Comparison of ENCODE assay signal across 1 cellular context in the genomic region with DNA sequence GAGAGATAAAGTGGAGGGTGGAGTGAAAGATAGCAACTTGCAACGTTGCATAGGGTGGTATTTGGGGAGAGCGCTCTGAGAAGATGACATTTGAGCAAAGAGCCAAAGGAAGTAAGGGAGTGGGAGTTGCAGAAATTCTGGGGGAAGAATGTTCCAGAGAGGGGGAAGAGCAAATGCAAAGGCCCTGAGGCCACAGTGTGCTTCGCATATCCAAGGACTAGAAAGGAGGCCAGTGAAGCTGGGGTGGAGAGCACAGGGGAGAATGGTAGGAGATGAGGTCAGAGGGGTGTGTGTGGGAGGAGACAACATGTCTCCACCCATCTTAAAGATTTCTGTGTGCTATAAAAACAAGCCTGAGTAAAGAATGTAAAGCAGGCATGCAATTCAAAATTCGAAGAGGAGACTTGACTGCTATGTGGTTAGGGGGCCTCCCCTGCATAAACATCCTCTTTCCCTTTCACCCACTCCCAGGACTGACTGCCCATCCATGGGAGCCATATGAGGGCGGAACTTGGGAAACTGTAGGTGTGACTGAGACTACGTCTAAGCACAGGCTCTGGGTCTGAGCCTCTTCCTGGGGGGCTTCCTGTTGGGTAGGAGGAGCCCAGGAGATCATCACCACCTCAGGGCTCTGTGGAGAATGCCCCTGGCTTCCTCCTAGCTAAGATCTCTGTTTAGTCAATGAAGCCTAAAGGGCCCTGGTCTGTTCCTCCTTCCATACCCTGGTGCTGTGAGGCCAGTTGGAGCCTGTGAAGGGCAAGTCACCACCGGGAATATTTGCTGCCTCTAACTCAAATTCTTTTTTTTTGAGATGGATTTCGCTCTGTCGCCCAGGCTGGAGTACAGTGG.
TF ChIP-seq lines count a peak whose summit lies in the region.

No MANE protein-coding gene starts in this region.

TF ChIP-seq in HepG2, 621 proteins besides CTCF, POLR2A, EP300 and RAD21 (continued from another document and continues in another):
- TF ChIP-seq POGZ (CRISPR knock-in tag; IDR thresholded peaks at IDR 0.05) (peak; percentile 18; the same call in 1 of the 2 replicates), ZNF33A (CRISPR knock-in tag; IDR thresholded peaks at IDR 0.05; ENCODE audit: borderline replicate concordance) (0 out of 2 replicates have a peak, but pooled peaks have one; percentile 17), FOXK1 (CRISPR knock-in tag; IDR thresholded peaks at IDR 0.05; ENCODE audit: borderline replicate concordance, low read depth) (no peak), PAXIP1 (CRISPR knock-in tag; conservative IDR thresholded peaks at IDR 0.05) (peak; percentile 70), ZNF768 (CRISPR knock-in tag; IDR thresholded peaks at IDR 0.05) (no peak), SP4 (CRISPR knock-in tag; IDR thresholded peaks at IDR 0.05) (no peak), NPAS2 (CRISPR knock-in tag; IDR thresholded peaks at IDR 0.05; ENCODE audit: borderline replicate concordance) (no peak), CREB1 (IDR thresholded peaks at IDR 0.05) (0 out of 2 replicates have a peak, but pooled peaks have one; percentile 3), CREB1 (CRISPR knock-in tag; IDR thresholded peaks at IDR 0.05) (no peak), DPF2 (CRISPR knock-in tag; IDR thresholded peaks at IDR 0.05; ENCODE audit: borderline replicate concordance, low read depth) (0 out of 2 replicates have a peak, but pooled peaks have one; percentile 26), ZNF430 (CRISPR knock-in tag; IDR thresholded peaks at IDR 0.05) (0 out of 2 replicates have a peak, but pooled peaks have one; percentile 35), ZBTB7A (CRISPR knock-in tag; IDR thresholded peaks at IDR 0.05) (peak; percentile 25; the same call in 1 of the 2 replicates), ZSCAN30 (CRISPR knock-in tag; IDR thresholded peaks at IDR 0.05) (no peak), ZNF792 (CRISPR knock-in tag; IDR thresholded peaks at IDR 0.05) (no peak), ZNF816 (CRISPR knock-in tag; IDR thresholded peaks at IDR 0.05; ENCODE audit: borderline replicate concordance) (0 out of 2 replicates have a peak, but pooled peaks have one; percentile 10), GLI4 (CRISPR knock-in tag; IDR thresholded peaks at IDR 0.05; ENCODE audit: borderline replicate concordance) (peak; percentile 63; the same call in 1 of the 2 replicates), ZMYM3 (CRISPR knock-in tag; IDR thresholded peaks at IDR 0.05) (peak; percentile 85), ZFX (CRISPR knock-in tag; IDR thresholded peaks at IDR 0.05; ENCODE audit: low read depth) (0 out of 2 replicates have a peak, but pooled peaks have one; percentile 15), HDAC1 (CRISPR knock-in tag; IDR thresholded peaks at IDR 0.05) (0 out of 2 replicates have a peak, but pooled peaks have one; percentile 20), ZNF335 (CRISPR knock-in tag; IDR thresholded peaks at IDR 0.05) (no peak), ASH2L (IDR thresholded peaks at IDR 0.05; ENCODE audit: insufficient read length, low read depth, low read length) (peak; percentile 38), RARG (CRISPR knock-in tag; IDR thresholded peaks at IDR 0.05; ENCODE audit: low read depth) (no peak), ZBTB2 (CRISPR knock-in tag; IDR thresholded peaks at IDR 0.05; ENCODE audit: low read depth) (no peak), HNF1B (CRISPR knock-in tag; IDR thresholded peaks at IDR 0.05) (no peak), RXRB (CRISPR knock-in tag; IDR thresholded peaks at IDR 0.05; ENCODE audit: borderline replicate concordance) (peak; percentile 80), ETV5 (CRISPR knock-in tag; IDR thresholded peaks at IDR 0.05; ENCODE audit: borderline replicate concordance) (peak; percentile 14; the same call in 1 of the 2 replicates), ZNF264 (CRISPR knock-in tag; IDR thresholded peaks at IDR 0.05) (0 out of 2 replicates have a peak, but pooled peaks have one; percentile 28), FOXP1 (IDR thresholded peaks at IDR 0.05) (no peak), FOXP1 (CRISPR knock-in tag; IDR thresholded peaks at IDR 0.05) (no peak), MED1 (CRISPR knock-in tag; IDR thresholded peaks at IDR 0.05) (peak; percentile 51; the same call in 1 of the 2 replicates), FOXK2 (IDR thresholded peaks at IDR 0.05) (0 out of 2 replicates have a peak, but pooled peaks have one; percentile 7), TBP (CRISPR knock-in tag; IDR thresholded peaks at IDR 0.05) (no peak), ZNF550 (CRISPR knock-in tag; IDR thresholded peaks at IDR 0.05; ENCODE audit: borderline replicate concordance) (no peak)
- TF ChIP-seq, protein P1, sequence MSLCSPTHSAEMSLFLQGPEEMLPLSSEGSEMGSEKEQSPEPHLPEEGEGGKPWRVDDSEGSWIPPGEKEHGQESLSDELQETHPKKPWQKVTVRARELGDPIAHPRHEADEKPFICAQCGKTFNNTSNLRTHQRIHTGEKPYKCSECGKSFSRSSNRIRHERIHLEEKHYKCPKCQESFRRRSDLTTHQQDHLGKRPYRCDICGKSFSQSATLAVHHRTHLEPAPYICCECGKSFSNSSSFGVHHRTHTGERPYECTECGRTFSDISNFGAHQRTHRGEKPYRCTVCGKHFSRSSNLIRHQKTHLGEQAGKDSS (CRISPR knock-in tag; IDR thresholded peaks at IDR 0.05; ENCODE audit: borderline replicate concordance, low read depth), result 0 out of 2 replicates have a peak, but pooled peaks have one; percentile 40
- TF ChIP-seq, protein P2, sequence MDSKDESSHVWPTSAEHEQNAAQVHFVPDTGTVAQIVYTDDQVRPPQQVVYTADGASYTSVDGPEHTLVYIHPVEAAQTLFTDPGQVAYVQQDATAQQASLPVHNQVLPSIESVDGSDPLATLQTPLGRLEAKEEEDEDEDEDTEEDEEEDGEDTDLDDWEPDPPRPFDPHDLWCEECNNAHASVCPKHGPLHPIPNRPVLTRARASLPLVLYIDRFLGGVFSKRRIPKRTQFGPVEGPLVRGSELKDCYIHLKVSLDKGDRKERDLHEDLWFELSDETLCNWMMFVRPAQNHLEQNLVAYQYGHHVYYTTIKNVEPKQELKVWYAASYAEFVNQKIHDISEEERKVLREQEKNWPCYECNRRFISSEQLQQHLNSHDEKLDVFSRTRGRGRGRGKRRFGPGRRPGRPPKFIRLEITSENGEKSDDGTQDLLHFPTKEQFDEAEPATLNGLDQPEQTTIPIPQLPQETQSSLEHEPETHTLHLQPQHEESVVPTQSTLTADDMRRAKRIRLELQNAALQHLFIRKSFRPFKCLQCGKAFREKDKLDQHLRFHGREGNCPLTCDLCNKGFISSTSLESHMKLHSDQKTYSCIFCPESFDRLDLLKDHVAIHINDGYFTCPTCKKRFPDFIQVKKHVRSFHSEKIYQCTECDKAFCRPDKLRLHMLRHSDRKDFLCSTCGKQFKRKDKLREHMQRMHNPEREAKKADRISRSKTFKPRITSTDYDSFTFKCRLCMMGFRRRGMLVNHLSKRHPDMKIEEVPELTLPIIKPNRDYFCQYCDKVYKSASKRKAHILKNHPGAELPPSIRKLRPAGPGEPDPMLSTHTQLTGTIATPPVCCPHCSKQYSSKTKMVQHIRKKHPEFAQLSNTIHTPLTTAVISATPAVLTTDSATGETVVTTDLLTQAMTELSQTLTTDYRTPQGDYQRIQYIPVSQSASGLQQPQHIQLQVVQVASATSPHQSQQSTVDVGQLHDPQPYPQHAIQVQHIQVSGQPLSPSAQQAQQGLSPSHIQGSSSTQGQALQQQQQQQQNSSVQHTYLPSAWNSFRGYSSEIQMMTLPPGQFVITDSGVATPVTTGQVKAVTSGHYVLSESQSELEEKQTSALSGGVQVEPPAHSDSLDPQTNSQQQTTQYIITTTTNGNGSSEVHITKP (CRISPR knock-in tag; IDR thresholded peaks at IDR 0.05; ENCODE audit: low read depth), result 0 out of 2 replicates have a peak, but pooled peaks have one; percentile 59
- TF ChIP-seq, protein P3, sequence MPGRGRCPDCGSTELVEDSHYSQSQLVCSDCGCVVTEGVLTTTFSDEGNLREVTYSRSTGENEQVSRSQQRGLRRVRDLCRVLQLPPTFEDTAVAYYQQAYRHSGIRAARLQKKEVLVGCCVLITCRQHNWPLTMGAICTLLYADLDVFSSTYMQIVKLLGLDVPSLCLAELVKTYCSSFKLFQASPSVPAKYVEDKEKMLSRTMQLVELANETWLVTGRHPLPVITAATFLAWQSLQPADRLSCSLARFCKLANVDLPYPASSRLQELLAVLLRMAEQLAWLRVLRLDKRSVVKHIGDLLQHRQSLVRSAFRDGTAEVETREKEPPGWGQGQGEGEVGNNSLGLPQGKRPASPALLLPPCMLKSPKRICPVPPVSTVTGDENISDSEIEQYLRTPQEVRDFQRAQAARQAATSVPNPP (CRISPR knock-in tag; IDR thresholded peaks at IDR 0.05), result no peak
- TF ChIP-seq, protein P4, sequence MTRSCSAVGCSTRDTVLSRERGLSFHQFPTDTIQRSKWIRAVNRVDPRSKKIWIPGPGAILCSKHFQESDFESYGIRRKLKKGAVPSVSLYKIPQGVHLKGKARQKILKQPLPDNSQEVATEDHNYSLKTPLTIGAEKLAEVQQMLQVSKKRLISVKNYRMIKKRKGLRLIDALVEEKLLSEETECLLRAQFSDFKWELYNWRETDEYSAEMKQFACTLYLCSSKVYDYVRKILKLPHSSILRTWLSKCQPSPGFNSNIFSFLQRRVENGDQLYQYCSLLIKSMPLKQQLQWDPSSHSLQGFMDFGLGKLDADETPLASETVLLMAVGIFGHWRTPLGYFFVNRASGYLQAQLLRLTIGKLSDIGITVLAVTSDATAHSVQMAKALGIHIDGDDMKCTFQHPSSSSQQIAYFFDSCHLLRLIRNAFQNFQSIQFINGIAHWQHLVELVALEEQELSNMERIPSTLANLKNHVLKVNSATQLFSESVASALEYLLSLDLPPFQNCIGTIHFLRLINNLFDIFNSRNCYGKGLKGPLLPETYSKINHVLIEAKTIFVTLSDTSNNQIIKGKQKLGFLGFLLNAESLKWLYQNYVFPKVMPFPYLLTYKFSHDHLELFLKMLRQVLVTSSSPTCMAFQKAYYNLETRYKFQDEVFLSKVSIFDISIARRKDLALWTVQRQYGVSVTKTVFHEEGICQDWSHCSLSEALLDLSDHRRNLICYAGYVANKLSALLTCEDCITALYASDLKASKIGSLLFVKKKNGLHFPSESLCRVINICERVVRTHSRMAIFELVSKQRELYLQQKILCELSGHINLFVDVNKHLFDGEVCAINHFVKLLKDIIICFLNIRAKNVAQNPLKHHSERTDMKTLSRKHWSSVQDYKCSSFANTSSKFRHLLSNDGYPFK (CRISPR knock-in tag; IDR thresholded peaks at IDR 0.05; ENCODE audit: borderline replicate concordance), result no peak
- TF ChIP-seq, protein P5, sequence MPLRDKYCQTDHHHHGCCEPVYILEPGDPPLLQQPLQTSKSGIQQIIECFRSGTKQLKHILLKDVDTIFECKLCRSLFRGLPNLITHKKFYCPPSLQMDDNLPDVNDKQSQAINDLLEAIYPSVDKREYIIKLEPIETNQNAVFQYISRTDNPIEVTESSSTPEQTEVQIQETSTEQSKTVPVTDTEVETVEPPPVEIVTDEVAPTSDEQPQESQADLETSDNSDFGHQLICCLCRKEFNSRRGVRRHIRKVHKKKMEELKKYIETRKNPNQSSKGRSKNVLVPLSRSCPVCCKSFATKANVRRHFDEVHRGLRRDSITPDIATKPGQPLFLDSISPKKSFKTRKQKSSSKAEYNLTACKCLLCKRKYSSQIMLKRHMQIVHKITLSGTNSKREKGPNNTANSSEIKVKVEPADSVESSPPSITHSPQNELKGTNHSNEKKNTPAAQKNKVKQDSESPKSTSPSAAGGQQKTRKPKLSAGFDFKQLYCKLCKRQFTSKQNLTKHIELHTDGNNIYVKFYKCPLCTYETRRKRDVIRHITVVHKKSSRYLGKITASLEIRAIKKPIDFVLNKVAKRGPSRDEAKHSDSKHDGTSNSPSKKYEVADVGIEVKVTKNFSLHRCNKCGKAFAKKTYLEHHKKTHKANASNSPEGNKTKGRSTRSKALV (CRISPR knock-in tag; IDR thresholded peaks at IDR 0.05), result no peak
